8 cellular contexts compared by ENCODE assay signal in genomic region chr3:15794303-15794771, GRCh38. TPM values are rescaled to one million over a fixed set of nuclear protein-coding genes. Genes with fewer than 3 reads are reported as not detected.
DNase-seq lines count a peak whose midpoint lies in the region; ATAC-seq, FAIRE-seq and TF ChIP-seq lines count a peak whose summit lies in the region.

No MANE protein-coding gene starts in this region.

- intact Hi-C loops in activated CD4-positive, alpha-beta T cell treated with anti-CD3 and anti-CD28 coated beads, Interleukin-2, amount 10 ng/mL, durations not matched to agents 24 days and 14 days (cut with micrococcal nuclease): no loop called here
- intact Hi-C loops in PC-3 (cut with micrococcal nuclease): no loop called here

- H3K4me1 ChIP-seq in PC-3 (ENCODE audit: insufficient read depth, low read length): peaks cover 48% of the 10 kb centered on the region

- peaks cover 89% of the 10 kb centered on the region for H3K79me2 ChIP-seq in PC-3 (ENCODE audit: low read length)

- peak overlapping the region; percentile 75 for H3K4me3 Mint-ChIP-seq in activated CD4-positive, alpha-beta T cell treated with anti-CD3 and anti-CD28 coated beads, Interleukin-2, amount 10 ng/mL, durations not matched to agents 24 days and 14 days
- H3K4me3 Mint-ChIP-seq in effector memory CD8-positive, alpha-beta T cell: peak overlapping the region; percentile 44 to 84
- H3K4me3 Mint-ChIP-seq in stimulated activated naive B cell treated with anti-CD40 and anti-IgM and Interleukin-4, amounts not matched to agents 10 μg/mL and 1 μg/mL and 100 μg/mL, for 72 hours: peak overlapping the region in 1 of 2 donors; percentile 6

- H3K4me3 ChIP-seq in PC-3 (ENCODE audit: low read length): peak overlapping the region; percentile 68

- peaks cover 36% of the 10 kb centered on the region for H3K36me3 Mint-ChIP-seq in activated CD4-positive, alpha-beta T cell treated with anti-CD3 and anti-CD28 coated beads, Interleukin-2, amount 10 ng/mL, durations not matched to agents 24 days and 14 days (ENCODE audit: low read depth)
- H3K36me3 Mint-ChIP-seq in effector memory CD8-positive, alpha-beta T cell (ENCODE audit: insufficient read depth): peaks cover 37% of the 10 kb centered on the region
- H3K36me3 Mint-ChIP-seq in stimulated activated naive B cell treated with anti-CD40 and anti-IgM and Interleukin-4, amounts not matched to agents 10 μg/mL and 1 μg/mL and 100 μg/mL, for 72 hours: peaks cover 16 to 26% of the 10 kb centered on the region in 2 donors

- peak overlapping the region; percentile 94 for H3K27ac ChIP-seq in PC-3 (ENCODE audit: low read length)

- H3F3A ChIP-seq in PC-3 (ENCODE audit: low read length, unreplicated experiment): peaks cover 13% of the 10 kb centered on the region

- no peak for ATAC-seq in PC-3
- peak; percentile 72 for ATAC-seq in effector memory CD8-positive, alpha-beta T cell (replicated peaks)
- ATAC-seq in stimulated activated naive B cell treated with anti-CD40 and anti-IgM and Interleukin-4, amounts not matched to agents 10 μg/mL and 1 μg/mL and 100 μg/mL, for 72 hours (replicated peaks): peak in 1 of 2 donors; percentile 45

- POLR2A ChIA-PET in PC-3 (lab: Charles Lee; ENCODE audit: unreplicated experiment): interaction anchor here (0.6 kb wide), 4 partner anchors 16 to 591 kb away, joined by 4 to 5 read pairs (median 4); no protein-coding TSS in a partner anchor

- no peaks in the 10 kb centered on the region for H3K27me3 Mint-ChIP-seq in activated CD4-positive, alpha-beta T cell treated with anti-CD3 and anti-CD28 coated beads, Interleukin-2, amount 10 ng/mL, durations not matched to agents 24 days and 14 days
- no peaks in the 10 kb centered on the region for H3K27me3 Mint-ChIP-seq in effector memory CD8-positive, alpha-beta T cell
- no peaks in the 10 kb centered on the region for H3K27me3 Mint-ChIP-seq in stimulated activated naive B cell treated with anti-CD40 and anti-IgM and Interleukin-4, amounts not matched to agents 10 μg/mL and 1 μg/mL and 100 μg/mL, for 72 hours

- peaks cover 23% of the 10 kb centered on the region for H3K36me3 ChIP-seq in PC-3 (ENCODE audit: low read depth, low read length)

- H2AFZ ChIP-seq in PC-3 (ENCODE audit: low read length): no peak overlapping the region

- H3K9me2 ChIP-seq in PC-3 (replicated peaks; ENCODE audit: low read length): no peaks in the 10 kb centered on the region

- CTCF ChIA-PET in PC-3 (lab: Charles Lee): no interaction called here

- peak; percentile 80 for DNase-seq in activated CD4-positive, alpha-beta T cell treated with anti-CD3 and anti-CD28 coated beads, Interleukin-2, amount 10 ng/mL, durations not matched to agents 24 days and 14 days
- no peak for DNase-seq in activated CD4-positive, alpha-beta T cell treated with anti-CD3 and anti-CD28 coated beads, Interleukin-2, amount 50 U/mL, for 48 hours
- DNase-seq in PC-3 (peak; percentile 47), frontal cortex (ENCODE audit: low spot score in 2 of 2) (no peak), UCSD-AML1 (lab: John Stamatoyannopoulos, UW; ENCODE audit: unreplicated experiment) (no peak), NCI-H1048 (lab: John Stamatoyannopoulos, UW) (no peak)
- DNase-seq in effector memory CD8-positive, alpha-beta T cell: peak in 2 of 3 experiments; percentile 34 to 39
- no peak for DNase-seq in stimulated activated naive B cell treated with anti-CD40 and anti-IgM and Interleukin-4, amounts not matched to agents 10 μg/mL and 1 μg/mL and 100 μg/mL, for 72 hours

- H3K4me2 ChIP-seq in PC-3 (ENCODE audit: low read length): peak overlapping the region; percentile 90

- H3K9me3 Mint-ChIP-seq in activated CD4-positive, alpha-beta T cell treated with anti-CD3 and anti-CD28 coated beads, Interleukin-2, amount 10 ng/mL, durations not matched to agents 24 days and 14 days: peaks cover 20% of the 10 kb centered on the region
- H3K9me3 Mint-ChIP-seq in effector memory CD8-positive, alpha-beta T cell: no peaks in the 10 kb centered on the region
- peaks cover 0 to 3% of the 10 kb centered on the region in 2 donors for H3K9me3 Mint-ChIP-seq in stimulated activated naive B cell treated with anti-CD40 and anti-IgM and Interleukin-4, amounts not matched to agents 10 μg/mL and 1 μg/mL and 100 μg/mL, for 72 hours

- H3K4me1 Mint-ChIP-seq in activated CD4-positive, alpha-beta T cell treated with anti-CD3 and anti-CD28 coated beads, Interleukin-2, amount 10 ng/mL, durations not matched to agents 24 days and 14 days: peaks cover 58% of the 10 kb centered on the region
- H3K4me1 Mint-ChIP-seq in effector memory CD8-positive, alpha-beta T cell (ENCODE audit: low read depth in 2 of 2): peaks cover 41 to 61% of the 10 kb centered on the region in 2 donors
- peaks cover 22 to 54% of the 10 kb centered on the region in 2 donors for H3K4me1 Mint-ChIP-seq in stimulated activated naive B cell treated with anti-CD40 and anti-IgM and Interleukin-4, amounts not matched to agents 10 μg/mL and 1 μg/mL and 100 μg/mL, for 72 hours

- H3K27me3 ChIP-seq in PC-3 (ENCODE audit: low read length): no peaks in the 10 kb centered on the region

- no TSS peak for BruUV-seq in PC-3 (replicated peaks; lab: Mats Ljungman, UMichigan)

- FAIRE-seq in frontal cortex (lab: Jason Lieb, UNC): no peak

- H3K27ac Mint-ChIP-seq in activated CD4-positive, alpha-beta T cell treated with anti-CD3 and anti-CD28 coated beads, Interleukin-2, amount 10 ng/mL, durations not matched to agents 24 days and 14 days: peak overlapping the region; percentile 84
- H3K27ac Mint-ChIP-seq in effector memory CD8-positive, alpha-beta T cell: peak overlapping the region; percentile 89 to 96
- H3K27ac Mint-ChIP-seq in stimulated activated naive B cell treated with anti-CD40 and anti-IgM and Interleukin-4, amounts not matched to agents 10 μg/mL and 1 μg/mL and 100 μg/mL, for 72 hours: peak overlapping the region; percentile 77

- H3K9ac ChIP-seq in PC-3 (ENCODE audit: low read length): peak overlapping the region; percentile 79

- H3K9me3 ChIP-seq in PC-3 (ENCODE audit: low read length): no peaks in the 10 kb centered on the region

- no peak for TF ChIP-seq CTCF in PC-3 (conservative IDR thresholded peaks at IDR 0.05; ENCODE audit: low read depth, low read length)

- no peaks in the 10 kb centered on the region for H4K20me1 ChIP-seq in PC-3 (ENCODE audit: low read length)

RNA-seq across cellular contexts. Expression of gene ANKRD28, which starts 3.4 kb away (rescaled TPM):
- 38.1 and 38.7 TPM in 2 replicates for total RNA-seq in activated CD4-positive, alpha-beta T cell treated with anti-CD3 and anti-CD28 coated beads, Interleukin-2, amount 10 ng/mL, durations not matched to agents 24 days and 14 days
- total RNA-seq in PC-3 (2014; rRNA removed) (52.1 and 53.0 TPM in 2 replicates), frontal cortex (84.8 TPM)

Comparison
In these comparisons a context has a peak if more than half of its experiments do, and no peak if none do; other contexts are left out.
1. DNase-seq: peak in activated CD4-positive, alpha-beta T cell treated with anti-CD3 and anti-CD28 coated beads, Interleukin-2, amount 10 ng/mL, durations not matched to agents 24 days and 14 days (single experiment), PC-3 (single experiment) and effector memory CD8-positive, alpha-beta T cell (2 of 3); none in activated CD4-positive, alpha-beta T cell treated with anti-CD3 and anti-CD28 coated beads, Interleukin-2, amount 50 U/mL, for 48 hours (0 of 2), stimulated activated naive B cell treated with anti-CD40 and anti-IgM and Interleukin-4, amounts not matched to agents 10 μg/mL and 1 μg/mL and 100 μg/mL, for 72 hours (single experiment), frontal cortex (0 of 2), UCSD-AML1 (single experiment) and NCI-H1048 (single experiment).
2. Peak in every context shown above with its lines, with median percentiles within 50 percentile points of each other: H3K27ac Mint-ChIP-seq.